ENCODE assay signal across 8 cellular contexts in genomic region chr14:23034498-23035302, GRCh38.
DNase-seq lines count a peak whose midpoint lies in the region; ATAC-seq lines count a peak whose summit lies in the region.

Gene PSMB5 (minus strand): TSS chr14:23034900. CDS start chr14:23034881, 19 bp downstream.

- DNase-seq in T follicular helper cell (ENCODE audit: low read depth) (peak; percentile 81), brain pericyte (ENCODE audit: low read depth, low spot score) (peak; percentile 91), iPS-NIHi7 (ENCODE audit: extremely low spot score) (peak; percentile 92), NCI-H146 treated with DMSO at 0.1 percent for 48 hours (lab: John Stamatoyannopoulos, UW; ENCODE audit: unreplicated experiment) (no peak), amniotic stem cell (lab: John Stamatoyannopoulos, UW) (no peak)
- peak; percentile 77 to 81 for DNase-seq in stimulated activated CD4-positive, alpha-beta T cell treated with anti-CD3 and anti-CD28 coated beads, Interleukin-12 subunit alpha, Interleukin-12 subunit beta, amount 100 ng/mL, for 24 hours (ENCODE audit: low read depth in 2 of 2)

- peak; percentile 85 for ATAC-seq in GM18520 (IDR thresholded peaks at IDR 0.05; ENCODE audit: unreplicated experiment)
- ATAC-seq in HG03045 (IDR thresholded peaks at IDR 0.05; ENCODE audit: unreplicated experiment): peak; percentile 92

Comparison
In these comparisons a context has a peak if more than half of its experiments do, and no peak if none do; other contexts are left out.
1. DNase-seq: peak in T follicular helper cell (single experiment), brain pericyte (single experiment), iPS-NIHi7 (single experiment) and stimulated activated CD4-positive, alpha-beta T cell treated with anti-CD3 and anti-CD28 coated beads, Interleukin-12 subunit alpha, Interleukin-12 subunit beta, amount 100 ng/mL, for 24 hours (2 of 2); none in NCI-H146 treated with DMSO at 0.1 percent for 48 hours (single experiment) and amniotic stem cell (single experiment).